ENCODE assay signal across 8 cellular contexts in genomic region chr1:88877382-88877825, GRCh38. TPM values are rescaled to one million over a fixed set of nuclear protein-coding genes. Genes with fewer than 3 reads are reported as not detected.
A peak's percentile ranks its signal among the peaks of the same experiment; 100 is the strongest.
DNase-seq lines count a peak whose midpoint lies in the region; ATAC-seq and TF ChIP-seq lines count a peak whose summit lies in the region.

No MANE protein-coding gene starts in this region.

- TF ChIP-seq CTCF in AG10803 (conservative IDR thresholded peaks at IDR 0.05; ENCODE audit: low read length) (peak; percentile 54), GM20000 (IDR thresholded peaks at IDR 0.05; ENCODE audit: extremely low read depth, missing control alignments) (peak; percentile 24), OCI-LY7 (conservative IDR thresholded peaks at IDR 0.05; ENCODE audit: low read length) (peak; percentile 88), esophagus squamous epithelium (IDR thresholded peaks at IDR 0.05) (peak in 4 of 6 experiments; percentile 33 to 57 (median 50)), ovary (IDR thresholded peaks at IDR 0.05) (peak; percentile 19 to 28 (median 25))

- H3K79me2 ChIP-seq in OCI-LY7 (ENCODE audit: insufficient read depth, low read depth, low read length) = peaks cover 50% of the 10 kb centered on the region; the same call in 1 of the 2 replicates

- POLR2A ChIA-PET in OCI-LY7 (lab: Charles Lee) = interaction anchor here (0.6 to 2.4 kb wide), 5 partner anchors 10 to 1751 kb away, joined by 3 to 10 read pairs (median 3); partner anchors contain the start of gene PKN2

- no peak overlapping the region for H3K4me3 ChIP-seq in AG10803 (ENCODE audit: low read length)
- no peak overlapping the region for H3K4me3 ChIP-seq in OCI-LY7 (ENCODE audit: low read depth, low read length, poor library complexity, severe bottlenecking)
- H3K4me3 ChIP-seq in esophagus squamous epithelium = no peak overlapping the region
- no peak overlapping the region for H3K4me3 ChIP-seq in ovary

- no peak overlapping the region for H2AFZ ChIP-seq in OCI-LY7 (ENCODE audit: low read length)

- no TSS peak for BruUV-seq in OCI-LY7 (replicated peaks; lab: Mats Ljungman, UMichigan)

- H3K9me2 ChIP-seq in OCI-LY7 (ENCODE audit: insufficient read depth, low read length) = no peaks in the 10 kb centered on the region

- WGBS in esophagus squamous epithelium, 2 donors = 23 to 36% methylated on average over 6 of the region's 6 CpGs
- WGBS in ovary, 3 donors = 23 to 28% (median 23%) methylated on average over 6 of the region's 6 CpGs

- H3K9me3 ChIP-seq in OCI-LY7 (ENCODE audit: low read length) = no peaks in the 10 kb centered on the region
- no peaks in the 10 kb centered on the region for H3K9me3 ChIP-seq in esophagus squamous epithelium
- H3K9me3 ChIP-seq in ovary = no peaks in the 10 kb centered on the region

- no peaks in the 10 kb centered on the region for H3K27me3 ChIP-seq in esophagus squamous epithelium
- H3K27me3 ChIP-seq in ovary = no peaks in the 10 kb centered on the region

- intact Hi-C loops in OCI-LY7 (cut with micrococcal nuclease; ENCODE audit: unreplicated experiment) (loop anchor here (1.0 kb wide), 1 partner anchor 222 kb away; no protein-coding TSS in a partner anchor), esophagus squamous epithelium (cut with DNase I) (loop anchor here (5.0 kb wide), 1 partner anchor 225 kb away; no protein-coding TSS in a partner anchor), ovary (cut with DNase I) (loop anchor here in 3 of 4 donors (5.0 to 10.0 kb wide), 2 partner anchors 220 to 223 kb away; no protein-coding TSS in a partner anchor)

- CTCF ChIA-PET in OCI-LY7 (lab: Charles Lee; ENCODE audit: unreplicated experiment) = no interaction called here

- peaks cover 64% of the 10 kb centered on the region for H3K36me3 ChIP-seq in OCI-LY7 (ENCODE audit: insufficient read depth, low read length)
- peaks cover 0 to 36% (median 0%) of the 10 kb centered on the region in 3 donors for H3K36me3 ChIP-seq in esophagus squamous epithelium
- H3K36me3 ChIP-seq in ovary = no peaks in the 10 kb centered on the region

- no peak for TF ChIP-seq POLR2A in esophagus squamous epithelium (IDR thresholded peaks at IDR 0.05)
- no peak for TF ChIP-seq POLR2A in ovary (IDR thresholded peaks at IDR 0.05)

- no peak overlapping the region for H3K4me2 ChIP-seq in OCI-LY7 (ENCODE audit: low read length)

- H3K4me1 ChIP-seq in OCI-LY7 (ENCODE audit: insufficient read depth, low read length, poor library complexity, severe bottlenecking) (no peaks in the 10 kb centered on the region), esophagus squamous epithelium (peaks cover 0 to 49% (median 9%) of the 10 kb centered on the region in 3 donors), ovary (ENCODE audit: insufficient read depth) (no peaks in the 10 kb centered on the region)

- no peak for ATAC-seq in HG02678 (IDR thresholded peaks at IDR 0.05; ENCODE audit: unreplicated experiment)

- DNase-seq in AG10803 (ENCODE audit: low read depth) = peak; percentile 49
- no peak for DNase-seq in GM20000 (ENCODE audit: low spot score)
- DNase-seq in OCI-LY7 (ENCODE audit: low spot score) = peak; percentile 58
- no peak for DNase-seq in esophagus squamous epithelium (lab: John Stamatoyannopoulos, UW)
- no peak for DNase-seq in ovary
- DNase-seq in stimulated activated CD4-positive, alpha-beta T cell treated with anti-CD3 and anti-CD28 coated beads, Interleukin-2, amount 100 ng/mL, for 48 hours = no peak
- DNase-seq in HuH-7 (ENCODE audit: low spot score) = no peak

- H3K27ac ChIP-seq in OCI-LY7 (ENCODE audit: low read depth, low read length, poor library complexity, severe bottlenecking) = no peak overlapping the region
- no peak overlapping the region for H3K27ac ChIP-seq in esophagus squamous epithelium
- H3K27ac ChIP-seq in ovary = no peak overlapping the region

- H4K20me1 ChIP-seq in OCI-LY7 (ENCODE audit: insufficient read depth, low read length) = no peaks in the 10 kb centered on the region; the same call in 1 of the 2 replicates

- no peak for TF ChIP-seq EP300 in ovary (IDR thresholded peaks at IDR 0.05)

RNA-seq across cellular contexts. Expression of gene GTF2B, which starts 14.0 kb away (rescaled TPM):
- 40.3 and 41.1 TPM in 2 replicates for total RNA-seq in OCI-LY7 (2014; rRNA removed; shearing (Covaris generic))
- total RNA-seq in OCI-LY7 (2022) = 28.9 and 30.8 TPM in 2 replicates
- total RNA-seq in esophagus squamous epithelium = 10 to 100 TPM; 31.2 to 45.1 (median 32.1) TPM
- 10 to 100 TPM; 23.2 to 38.7 (median 24.8) TPM for total RNA-seq in ovary
- 10 to 100 TPM; 34.5 to 34.9 TPM for polyA plus RNA-seq in ovary

Comparison
In these comparisons a context has a peak if more than half of its experiments do, and no peak if none do; other contexts are left out.
1. DNase-seq: peak in AG10803 (single experiment) and OCI-LY7 (single experiment); none in GM20000 (single experiment), esophagus squamous epithelium (single experiment), ovary (0 of 5), stimulated activated CD4-positive, alpha-beta T cell treated with anti-CD3 and anti-CD28 coated beads, Interleukin-2, amount 100 ng/mL, for 48 hours (0 of 2) and HuH-7 (single experiment).
2. CTCF ChIP-seq: peak in every context shown above with its lines; median percentile 88 in OCI-LY7; 54 in AG10803; 50 in esophagus squamous epithelium; 25 in ovary; 24 in GM20000.